In the genomic region with DNA sequence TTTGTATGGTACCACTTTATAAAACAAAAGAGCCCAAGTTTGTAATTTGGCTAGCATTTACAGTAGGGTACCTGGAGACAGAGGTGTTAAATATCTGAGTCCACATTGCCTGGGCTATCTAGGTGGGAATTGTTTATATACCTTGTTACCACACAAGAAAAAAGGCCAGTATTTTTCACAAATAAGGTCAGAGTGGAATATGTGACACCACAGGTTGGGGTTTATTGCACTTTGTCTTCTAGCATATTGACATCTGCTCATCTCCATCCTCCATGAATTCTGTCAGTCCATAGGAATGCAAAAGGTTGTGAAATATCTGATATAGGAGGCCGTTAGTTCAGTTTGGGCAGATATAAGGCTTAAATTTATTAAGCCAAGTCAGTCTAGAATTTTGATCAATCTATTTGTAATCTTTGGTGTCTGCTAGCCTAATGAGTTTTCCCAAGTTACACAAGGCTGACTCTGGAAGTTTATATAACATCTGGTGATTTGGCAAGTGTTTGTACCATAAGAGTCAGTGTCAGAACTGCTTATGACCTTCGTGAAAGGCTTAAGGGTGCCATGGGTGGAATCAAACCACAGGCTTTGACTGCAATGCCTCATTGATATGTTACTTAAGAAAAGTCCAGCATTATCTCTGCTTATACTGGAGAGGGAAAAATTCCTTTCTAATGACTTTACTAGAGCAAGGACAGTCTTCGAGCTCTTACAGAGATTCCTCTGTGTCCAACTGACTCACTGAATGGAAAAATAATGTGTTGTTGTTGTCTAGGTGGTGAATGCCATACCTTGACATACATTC, we compare ENCODE assay signal across 1 cellular context.
TF ChIP-seq lines count a peak whose summit lies in the region.

No MANE protein-coding gene starts in this region.

TF ChIP-seq in HepG2, 621 proteins besides CTCF, POLR2A, EP300 and RAD21 (continued from another document and continues in another):
- TF ChIP-seq, protein P1, sequence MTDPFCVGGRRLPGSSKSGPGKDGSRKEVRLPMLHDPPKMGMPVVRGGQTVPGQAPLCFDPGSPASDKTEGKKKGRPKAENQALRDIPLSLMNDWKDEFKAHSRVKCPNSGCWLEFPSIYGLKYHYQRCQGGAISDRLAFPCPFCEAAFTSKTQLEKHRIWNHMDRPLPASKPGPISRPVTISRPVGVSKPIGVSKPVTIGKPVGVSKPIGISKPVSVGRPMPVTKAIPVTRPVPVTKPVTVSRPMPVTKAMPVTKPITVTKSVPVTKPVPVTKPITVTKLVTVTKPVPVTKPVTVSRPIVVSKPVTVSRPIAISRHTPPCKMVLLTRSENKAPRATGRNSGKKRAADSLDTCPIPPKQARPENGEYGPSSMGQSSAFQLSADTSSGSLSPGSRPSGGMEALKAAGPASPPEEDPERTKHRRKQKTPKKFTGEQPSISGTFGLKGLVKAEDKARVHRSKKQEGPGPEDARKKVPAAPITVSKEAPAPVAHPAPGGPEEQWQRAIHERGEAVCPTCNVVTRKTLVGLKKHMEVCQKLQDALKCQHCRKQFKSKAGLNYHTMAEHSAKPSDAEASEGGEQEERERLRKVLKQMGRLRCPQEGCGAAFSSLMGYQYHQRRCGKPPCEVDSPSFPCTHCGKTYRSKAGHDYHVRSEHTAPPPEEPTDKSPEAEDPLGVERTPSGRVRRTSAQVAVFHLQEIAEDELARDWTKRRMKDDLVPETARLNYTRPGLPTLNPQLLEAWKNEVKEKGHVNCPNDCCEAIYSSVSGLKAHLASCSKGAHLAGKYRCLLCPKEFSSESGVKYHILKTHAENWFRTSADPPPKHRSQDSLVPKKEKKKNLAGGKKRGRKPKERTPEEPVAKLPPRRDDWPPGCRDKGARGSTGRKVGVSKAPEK (CRISPR knock-in tag; IDR thresholded peaks at IDR 0.05; ENCODE audit: borderline replicate concordance), result peak; percentile 82; the same call in 1 of the 2 replicates
- no peak for TF ChIP-seq ZNF101 (CRISPR knock-in tag; IDR thresholded peaks at IDR 0.05; ENCODE audit: borderline replicate concordance, low read depth)
- TF ChIP-seq CHD4 (IDR thresholded peaks at IDR 0.05; ENCODE audit: borderline replicate concordance, low read length), result 0 out of 2 replicates have a peak, but pooled peaks have one; percentile 69
- TF ChIP-seq ONECUT2 (CRISPR knock-in tag; IDR thresholded peaks at IDR 0.05), result peak; percentile 50; the same call in 1 of the 2 replicates
- TF ChIP-seq, protein P2, sequence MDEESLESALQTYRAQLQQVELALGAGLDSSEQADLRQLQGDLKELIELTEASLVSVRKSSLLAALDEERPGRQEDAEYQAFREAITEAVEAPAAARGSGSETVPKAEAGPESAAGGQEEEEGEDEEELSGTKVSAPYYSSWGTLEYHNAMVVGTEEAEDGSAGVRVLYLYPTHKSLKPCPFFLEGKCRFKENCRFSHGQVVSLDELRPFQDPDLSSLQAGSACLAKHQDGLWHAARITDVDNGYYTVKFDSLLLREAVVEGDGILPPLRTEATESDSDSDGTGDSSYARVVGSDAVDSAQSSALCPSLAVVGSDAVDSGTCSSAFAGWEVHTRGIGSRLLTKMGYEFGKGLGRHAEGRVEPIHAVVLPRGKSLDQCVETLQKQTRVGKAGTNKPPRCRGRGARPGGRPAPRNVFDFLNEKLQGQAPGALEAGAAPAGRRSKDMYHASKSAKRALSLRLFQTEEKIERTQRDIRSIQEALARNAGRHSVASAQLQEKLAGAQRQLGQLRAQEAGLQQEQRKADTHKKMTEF (CRISPR knock-in tag; IDR thresholded peaks at IDR 0.05), result peak; percentile 59; the same call in 1 of the 2 replicates
- TF ChIP-seq ZNF260 (CRISPR knock-in tag; IDR thresholded peaks at IDR 0.05; ENCODE audit: borderline replicate concordance, low read depth), result no peak
- TF ChIP-seq JUN (CRISPR knock-in tag; IDR thresholded peaks at IDR 0.05), result peak; percentile 99
- TF ChIP-seq, protein P3, sequence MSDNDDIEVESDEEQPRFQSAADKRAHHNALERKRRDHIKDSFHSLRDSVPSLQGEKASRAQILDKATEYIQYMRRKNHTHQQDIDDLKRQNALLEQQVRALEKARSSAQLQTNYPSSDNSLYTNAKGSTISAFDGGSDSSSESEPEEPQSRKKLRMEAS (IDR thresholded peaks at IDR 0.05), result peak; percentile 32; the same call in 1 of the 2 replicates
- no peak for TF ChIP-seq ZSCAN22 (CRISPR knock-in tag; IDR thresholded peaks at IDR 0.05)
- peak; percentile 60 for TF ChIP-seq NR2C2 (CRISPR knock-in tag; IDR thresholded peaks at IDR 0.05; ENCODE audit: borderline replicate concordance)
- TF ChIP-seq, protein P4, sequence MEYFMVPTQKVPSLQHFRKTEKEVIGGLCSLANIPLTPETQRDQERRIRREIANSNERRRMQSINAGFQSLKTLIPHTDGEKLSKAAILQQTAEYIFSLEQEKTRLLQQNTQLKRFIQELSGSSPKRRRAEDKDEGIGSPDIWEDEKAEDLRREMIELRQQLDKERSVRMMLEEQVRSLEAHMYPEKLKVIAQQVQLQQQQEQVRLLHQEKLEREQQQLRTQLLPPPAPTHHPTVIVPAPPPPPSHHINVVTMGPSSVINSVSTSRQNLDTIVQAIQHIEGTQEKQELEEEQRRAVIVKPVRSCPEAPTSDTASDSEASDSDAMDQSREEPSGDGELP (IDR thresholded peaks at IDR 0.05; ENCODE audit: borderline replicate concordance, low read depth), result no peak
- TF ChIP-seq JUNB (CRISPR knock-in tag; IDR thresholded peaks at IDR 0.05; ENCODE audit: borderline replicate concordance), result no peak
- TF ChIP-seq, protein P5, sequence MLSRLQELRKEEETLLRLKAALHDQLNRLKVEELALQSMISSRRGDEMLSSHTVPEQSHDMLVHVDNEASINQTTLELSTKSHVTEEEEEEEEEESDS (CRISPR knock-in tag; IDR thresholded peaks at IDR 0.05; ENCODE audit: borderline replicate concordance), result no peak
- TF ChIP-seq, protein P6, sequence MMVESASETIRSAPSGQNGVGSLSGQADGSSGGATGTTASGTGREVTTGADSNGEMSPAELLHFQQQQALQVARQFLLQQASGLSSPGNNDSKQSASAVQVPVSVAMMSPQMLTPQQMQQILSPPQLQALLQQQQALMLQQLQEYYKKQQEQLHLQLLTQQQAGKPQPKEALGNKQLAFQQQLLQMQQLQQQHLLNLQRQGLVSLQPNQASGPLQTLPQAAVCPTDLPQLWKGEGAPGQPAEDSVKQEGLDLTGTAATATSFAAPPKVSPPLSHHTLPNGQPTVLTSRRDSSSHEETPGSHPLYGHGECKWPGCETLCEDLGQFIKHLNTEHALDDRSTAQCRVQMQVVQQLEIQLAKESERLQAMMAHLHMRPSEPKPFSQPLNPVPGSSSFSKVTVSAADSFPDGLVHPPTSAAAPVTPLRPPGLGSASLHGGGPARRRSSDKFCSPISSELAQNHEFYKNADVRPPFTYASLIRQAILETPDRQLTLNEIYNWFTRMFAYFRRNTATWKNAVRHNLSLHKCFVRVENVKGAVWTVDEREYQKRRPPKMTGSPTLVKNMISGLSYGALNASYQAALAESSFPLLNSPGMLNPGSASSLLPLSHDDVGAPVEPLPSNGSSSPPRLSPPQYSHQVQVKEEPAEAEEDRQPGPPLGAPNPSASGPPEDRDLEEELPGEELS (CRISPR knock-in tag; IDR thresholded peaks at IDR 0.05), result peak; percentile 63
- TF ChIP-seq ZMYM2 (CRISPR knock-in tag; IDR thresholded peaks at IDR 0.05), result peak; percentile 36; the same call in 1 of the 2 replicates
- TF ChIP-seq, protein P7, sequence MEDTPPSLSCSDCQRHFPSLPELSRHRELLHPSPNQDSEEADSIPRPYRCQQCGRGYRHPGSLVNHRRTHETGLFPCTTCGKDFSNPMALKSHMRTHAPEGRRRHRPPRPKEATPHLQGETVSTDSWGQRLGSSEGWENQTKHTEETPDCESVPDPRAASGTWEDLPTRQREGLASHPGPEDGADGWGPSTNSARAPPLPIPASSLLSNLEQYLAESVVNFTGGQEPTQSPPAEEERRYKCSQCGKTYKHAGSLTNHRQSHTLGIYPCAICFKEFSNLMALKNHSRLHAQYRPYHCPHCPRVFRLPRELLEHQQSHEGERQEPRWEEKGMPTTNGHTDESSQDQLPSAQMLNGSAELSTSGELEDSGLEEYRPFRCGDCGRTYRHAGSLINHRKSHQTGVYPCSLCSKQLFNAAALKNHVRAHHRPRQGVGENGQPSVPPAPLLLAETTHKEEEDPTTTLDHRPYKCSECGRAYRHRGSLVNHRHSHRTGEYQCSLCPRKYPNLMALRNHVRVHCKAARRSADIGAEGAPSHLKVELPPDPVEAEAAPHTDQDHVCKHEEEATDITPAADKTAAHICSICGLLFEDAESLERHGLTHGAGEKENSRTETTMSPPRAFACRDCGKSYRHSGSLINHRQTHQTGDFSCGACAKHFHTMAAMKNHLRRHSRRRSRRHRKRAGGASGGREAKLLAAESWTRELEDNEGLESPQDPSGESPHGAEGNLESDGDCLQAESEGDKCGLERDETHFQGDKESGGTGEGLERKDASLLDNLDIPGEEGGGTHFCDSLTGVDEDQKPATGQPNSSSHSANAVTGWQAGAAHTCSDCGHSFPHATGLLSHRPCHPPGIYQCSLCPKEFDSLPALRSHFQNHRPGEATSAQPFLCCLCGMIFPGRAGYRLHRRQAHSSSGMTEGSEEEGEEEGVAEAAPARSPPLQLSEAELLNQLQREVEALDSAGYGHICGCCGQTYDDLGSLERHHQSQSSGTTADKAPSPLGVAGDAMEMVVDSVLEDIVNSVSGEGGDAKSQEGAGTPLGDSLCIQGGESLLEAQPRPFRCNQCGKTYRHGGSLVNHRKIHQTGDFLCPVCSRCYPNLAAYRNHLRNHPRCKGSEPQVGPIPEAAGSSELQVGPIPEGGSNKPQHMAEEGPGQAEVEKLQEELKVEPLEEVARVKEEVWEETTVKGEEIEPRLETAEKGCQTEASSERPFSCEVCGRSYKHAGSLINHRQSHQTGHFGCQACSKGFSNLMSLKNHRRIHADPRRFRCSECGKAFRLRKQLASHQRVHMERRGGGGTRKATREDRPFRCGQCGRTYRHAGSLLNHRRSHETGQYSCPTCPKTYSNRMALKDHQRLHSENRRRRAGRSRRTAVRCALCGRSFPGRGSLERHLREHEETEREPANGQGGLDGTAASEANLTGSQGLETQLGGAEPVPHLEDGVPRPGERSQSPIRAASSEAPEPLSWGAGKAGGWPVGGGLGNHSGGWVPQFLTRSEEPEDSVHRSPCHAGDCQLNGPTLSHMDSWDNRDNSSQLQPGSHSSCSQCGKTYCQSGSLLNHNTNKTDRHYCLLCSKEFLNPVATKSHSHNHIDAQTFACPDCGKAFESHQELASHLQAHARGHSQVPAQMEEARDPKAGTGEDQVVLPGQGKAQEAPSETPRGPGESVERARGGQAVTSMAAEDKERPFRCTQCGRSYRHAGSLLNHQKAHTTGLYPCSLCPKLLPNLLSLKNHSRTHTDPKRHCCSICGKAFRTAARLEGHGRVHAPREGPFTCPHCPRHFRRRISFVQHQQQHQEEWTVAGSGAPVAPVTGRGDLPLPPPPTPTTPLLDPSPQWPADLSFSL (CRISPR knock-in tag; IDR thresholded peaks at IDR 0.05), result peak; percentile 41; the same call in 1 of the 2 replicates
- peak; percentile 50 for TF ChIP-seq HDAC1 (CRISPR knock-in tag; IDR thresholded peaks at IDR 0.05)
- peak; percentile 97 for TF ChIP-seq TEAD3 (CRISPR knock-in tag; optimal IDR thresholded peaks at IDR 0.05; ENCODE audit: borderline replicate concordance)
- TF ChIP-seq, protein P8, sequence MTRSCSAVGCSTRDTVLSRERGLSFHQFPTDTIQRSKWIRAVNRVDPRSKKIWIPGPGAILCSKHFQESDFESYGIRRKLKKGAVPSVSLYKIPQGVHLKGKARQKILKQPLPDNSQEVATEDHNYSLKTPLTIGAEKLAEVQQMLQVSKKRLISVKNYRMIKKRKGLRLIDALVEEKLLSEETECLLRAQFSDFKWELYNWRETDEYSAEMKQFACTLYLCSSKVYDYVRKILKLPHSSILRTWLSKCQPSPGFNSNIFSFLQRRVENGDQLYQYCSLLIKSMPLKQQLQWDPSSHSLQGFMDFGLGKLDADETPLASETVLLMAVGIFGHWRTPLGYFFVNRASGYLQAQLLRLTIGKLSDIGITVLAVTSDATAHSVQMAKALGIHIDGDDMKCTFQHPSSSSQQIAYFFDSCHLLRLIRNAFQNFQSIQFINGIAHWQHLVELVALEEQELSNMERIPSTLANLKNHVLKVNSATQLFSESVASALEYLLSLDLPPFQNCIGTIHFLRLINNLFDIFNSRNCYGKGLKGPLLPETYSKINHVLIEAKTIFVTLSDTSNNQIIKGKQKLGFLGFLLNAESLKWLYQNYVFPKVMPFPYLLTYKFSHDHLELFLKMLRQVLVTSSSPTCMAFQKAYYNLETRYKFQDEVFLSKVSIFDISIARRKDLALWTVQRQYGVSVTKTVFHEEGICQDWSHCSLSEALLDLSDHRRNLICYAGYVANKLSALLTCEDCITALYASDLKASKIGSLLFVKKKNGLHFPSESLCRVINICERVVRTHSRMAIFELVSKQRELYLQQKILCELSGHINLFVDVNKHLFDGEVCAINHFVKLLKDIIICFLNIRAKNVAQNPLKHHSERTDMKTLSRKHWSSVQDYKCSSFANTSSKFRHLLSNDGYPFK (CRISPR knock-in tag; IDR thresholded peaks at IDR 0.05; ENCODE audit: borderline replicate concordance), result no peak
- TF ChIP-seq FLYWCH1 (CRISPR knock-in tag; IDR thresholded peaks at IDR 0.05), result no peak
- peak; percentile 38; the same call in 1 of the 2 replicates for TF ChIP-seq KMT2B (CRISPR knock-in tag; IDR thresholded peaks at IDR 0.05)
- TF ChIP-seq ZNF713 (CRISPR knock-in tag; IDR thresholded peaks at IDR 0.05), result no peak
- no peak for TF ChIP-seq YEATS4 (CRISPR knock-in tag; IDR thresholded peaks at IDR 0.05; ENCODE audit: borderline replicate concordance)
- TF ChIP-seq MBNL3 (CRISPR knock-in tag; conservative IDR thresholded peaks at IDR 0.05), result no peak
- peak; percentile 81 for TF ChIP-seq SOX5 (CRISPR knock-in tag; IDR thresholded peaks at IDR 0.05; ENCODE audit: borderline replicate concordance)
- peak; percentile 61 for TF ChIP-seq ATF7 (IDR thresholded peaks at IDR 0.05)
- TF ChIP-seq ATF7 (CRISPR knock-in tag; IDR thresholded peaks at IDR 0.05), result peak; percentile 49; the same call in 1 of the 2 replicates
